Comparison of ENCODE assay signal across 28 cellular contexts in the genomic region with DNA sequence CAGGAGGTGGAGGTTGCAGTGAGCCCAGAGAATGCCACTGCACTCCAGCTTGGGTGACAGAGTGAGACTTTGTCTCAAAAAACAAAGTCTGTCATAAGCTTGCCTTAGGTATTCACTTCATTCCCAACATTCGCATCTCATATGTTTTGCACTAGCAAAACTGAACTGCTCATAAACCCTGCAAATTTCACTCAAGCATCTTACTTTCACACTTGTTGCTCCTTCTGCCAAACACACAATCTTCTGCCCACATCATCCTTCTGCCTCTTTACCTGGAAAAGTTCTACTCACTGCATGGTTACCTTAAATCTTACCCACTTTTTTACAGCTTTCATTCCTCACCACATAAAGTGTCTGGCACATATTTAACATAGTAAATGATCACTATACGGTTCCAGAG.
"Had no signal": no experiment of that assay in that cellular context is flagged by ENCODE, and none has a peak within 500 bp of the region (broad histone marks: within the 10 kb centered on the region; RNA-seq: fewer than 3 reads in every experiment).

No MANE protein-coding gene starts in this region.

- H3K4me1 ChIP-seq: stomach, suprapubic skin, testis, thyroid gland, tibial artery, tibial nerve, transverse colon, upper lobe of left lung, upper lobe of right lung, uterus, vagina had no signal

- H3K9me3 Mint-ChIP-seq: stimulated activated effector memory CD8-positive, alpha-beta T cell treated with anti-CD3 and anti-CD28 coated beads, Interleukin-12 subunit alpha, Interleukin-12 subunit beta, amount 100 ng/mL, for 72 hours; stimulated activated memory B cell treated with anti-CD40 and anti-IgM and Interleukin-4, amounts not matched to agents 10 μg/mL and 1 μg/mL and 100 μg/mL, for 72 hours; stimulated activated naive B cell treated with anti-CD40 and anti-IgM and Interleukin-4, amounts not matched to agents 10 μg/mL and 1 μg/mL and 100 μg/mL, for 72 hours; stimulated activated naive CD8-positive, alpha-beta T cell treated with anti-CD3 and anti-CD28 coated beads, Interleukin-15, amount 100 ng/mL, for 72 hours; stimulated activated naive CD8-positive, alpha-beta T cell treated with anti-CD3 and anti-CD28 coated beads, Interleukin-15, Interleukin-2, amounts not matched to agents 100 ng/mL and 50 ng/mL, for 24 hours; type B pancreatic cell had no signal

- H3K27ac ChIP-seq: stomach, suprapubic skin, testis, thoracic aorta, thyroid gland, tibial artery, tibial nerve, transverse colon, upper lobe of left lung, upper lobe of right lung, uterus, vagina had no signal

- H3K4me3 Mint-ChIP-seq: stimulated activated effector memory CD8-positive, alpha-beta T cell treated with anti-CD3 and anti-CD28 coated beads, Interleukin-12 subunit alpha, Interleukin-12 subunit beta, amount 100 ng/mL, for 72 hours; stimulated activated memory B cell treated with anti-CD40 and anti-IgM and Interleukin-4, amounts not matched to agents 10 μg/mL and 1 μg/mL and 100 μg/mL, for 72 hours; stimulated activated naive B cell treated with anti-CD40 and anti-IgM and Interleukin-4, amounts not matched to agents 10 μg/mL and 1 μg/mL and 100 μg/mL, for 72 hours; stimulated activated naive CD8-positive, alpha-beta T cell treated with anti-CD3 and anti-CD28 coated beads, Interleukin-15, amount 100 ng/mL, for 72 hours; stimulated activated naive CD8-positive, alpha-beta T cell treated with anti-CD3 and anti-CD28 coated beads, Interleukin-15, Interleukin-2, amounts not matched to agents 100 ng/mL and 50 ng/mL, for 24 hours; type B pancreatic cell had no signal

- H3K4me3 ChIP-seq: stomach, suprapubic skin, testis, thoracic aorta, thyroid gland, tibial artery, tibial nerve, transverse colon, upper lobe of left lung, upper lobe of right lung, uterus, vagina had no signal

- H3K36me3 ChIP-seq: stomach, suprapubic skin, thoracic aorta, thyroid gland, tibial artery, tibial nerve, transverse colon, upper lobe of left lung, upper lobe of right lung, uterus, vagina had no signal

- H3K4me1 Mint-ChIP-seq: stimulated activated effector memory CD8-positive, alpha-beta T cell treated with anti-CD3 and anti-CD28 coated beads, Interleukin-12 subunit alpha, Interleukin-12 subunit beta, amount 100 ng/mL, for 72 hours; stimulated activated memory B cell treated with anti-CD40 and anti-IgM and Interleukin-4, amounts not matched to agents 10 μg/mL and 1 μg/mL and 100 μg/mL, for 72 hours; stimulated activated naive B cell treated with anti-CD40 and anti-IgM and Interleukin-4, amounts not matched to agents 10 μg/mL and 1 μg/mL and 100 μg/mL, for 72 hours; stimulated activated naive CD8-positive, alpha-beta T cell treated with anti-CD3 and anti-CD28 coated beads, Interleukin-15, amount 100 ng/mL, for 72 hours had no signal

- H3K9me3 ChIP-seq: stomach, suprapubic skin, testis, thoracic aorta, thyroid gland, tibial artery, tibial nerve, transverse colon, upper lobe of left lung, upper lobe of right lung, uterus, vagina had no signal

- H3K27ac Mint-ChIP-seq: stimulated activated effector memory CD8-positive, alpha-beta T cell treated with anti-CD3 and anti-CD28 coated beads, Interleukin-12 subunit alpha, Interleukin-12 subunit beta, amount 100 ng/mL, for 72 hours; stimulated activated memory B cell treated with anti-CD40 and anti-IgM and Interleukin-4, amounts not matched to agents 10 μg/mL and 1 μg/mL and 100 μg/mL, for 72 hours; stimulated activated naive B cell treated with anti-CD40 and anti-IgM and Interleukin-4, amounts not matched to agents 10 μg/mL and 1 μg/mL and 100 μg/mL, for 72 hours; stimulated activated naive CD8-positive, alpha-beta T cell treated with anti-CD3 and anti-CD28 coated beads, Interleukin-15, amount 100 ng/mL, for 72 hours; stimulated activated naive CD8-positive, alpha-beta T cell treated with anti-CD3 and anti-CD28 coated beads, Interleukin-15, Interleukin-2, amounts not matched to agents 100 ng/mL and 50 ng/mL, for 24 hours; type B pancreatic cell had no signal

- ATAC-seq: stimulated activated effector memory CD8-positive, alpha-beta T cell treated with anti-CD3 and anti-CD28 coated beads, Interleukin-12 subunit alpha, Interleukin-12 subunit beta, amount 100 ng/mL, for 72 hours; stimulated activated memory B cell treated with anti-CD40 and anti-IgM and Interleukin-4, amounts not matched to agents 10 μg/mL and 1 μg/mL and 100 μg/mL, for 72 hours; stimulated activated naive B cell treated with anti-CD40 and anti-IgM and Interleukin-4, amounts not matched to agents 10 μg/mL and 1 μg/mL and 100 μg/mL, for 72 hours; stimulated activated naive CD8-positive, alpha-beta T cell treated with anti-CD3 and anti-CD28 coated beads, Interleukin-15, amount 100 ng/mL, for 72 hours; stimulated activated naive CD8-positive, alpha-beta T cell treated with anti-CD3 and anti-CD28 coated beads, Interleukin-15, Interleukin-2, amounts not matched to agents 100 U/mL and 50 U/mL, for 24 hours; upper lobe of right lung had no signal

- DNase-seq: stimulated activated CD4-positive, alpha-beta T cell treated with anti-CD3 and anti-CD28 coated beads, Interleukin-2, amount 100 ng/mL, for 48 hours; stimulated activated CD4-positive, alpha-beta T cell treated with anti-CD3 and anti-CD28 coated beads, Interleukin-4, amount 100 ng/mL, for 1 hour; stimulated activated CD4-positive, alpha-beta T cell treated with anti-CD3 and anti-CD28 coated beads, Interleukin-4, amount 100 ng/mL, for 24 hours; stimulated activated CD4-positive, alpha-beta T cell treated with anti-CD3 and anti-CD28 coated beads, Interleukin-4, amount 100 ng/mL, for 4 hours; stimulated activated CD8-positive, alpha-beta memory T cell treated with anti-CD3 and anti-CD28 coated beads, Interleukin-4, amount 100 ng/mL, for 48 hours; stimulated activated naive B cell treated with anti-CD40 and anti-IgM and Interleukin-4, amounts not matched to agents 10 μg/mL and 1 μg/mL and 100 μg/mL, for 72 hours; stimulated activated naive CD4-positive, alpha-beta T cell; stimulated activated naive CD4-positive, alpha-beta T cell treated with Interleukin-2 at 50 U/mL for 16 hours; stimulated activated naive CD8-positive, alpha-beta T cell treated with anti-CD3 and anti-CD28 coated beads, Interleukin-15, amount 100 ng/mL, for 72 hours; stimulated activated naive CD8-positive, alpha-beta T cell treated with anti-CD3 and anti-CD28 coated beads, Interleukin-15, Interleukin-2, amounts not matched to agents 100 U/mL and 50 U/mL, for 24 hours; stomach; substantia nigra; testis; thyroid gland; tibial artery; transverse colon; trophoblast cell; upper lobe of left lung; upper lobe of right lung; uterus had no signal

- H3K27me3 Mint-ChIP-seq: type B pancreatic cell had no signal

- H3K27me3 ChIP-seq: stomach, testis, thyroid gland, tibial artery, tibial nerve, transverse colon, upper lobe of left lung, upper lobe of right lung, uterus, vagina had no signal

- H3K36me3 Mint-ChIP-seq: stimulated activated effector memory CD8-positive, alpha-beta T cell treated with anti-CD3 and anti-CD28 coated beads, Interleukin-12 subunit alpha, Interleukin-12 subunit beta, amount 100 ng/mL, for 72 hours; stimulated activated memory B cell treated with anti-CD40 and anti-IgM and Interleukin-4, amounts not matched to agents 10 μg/mL and 1 μg/mL and 100 μg/mL, for 72 hours; stimulated activated naive B cell treated with anti-CD40 and anti-IgM and Interleukin-4, amounts not matched to agents 10 μg/mL and 1 μg/mL and 100 μg/mL, for 72 hours had no signal
